1 cellular context compared by ENCODE assay signal in the genomic region with DNA sequence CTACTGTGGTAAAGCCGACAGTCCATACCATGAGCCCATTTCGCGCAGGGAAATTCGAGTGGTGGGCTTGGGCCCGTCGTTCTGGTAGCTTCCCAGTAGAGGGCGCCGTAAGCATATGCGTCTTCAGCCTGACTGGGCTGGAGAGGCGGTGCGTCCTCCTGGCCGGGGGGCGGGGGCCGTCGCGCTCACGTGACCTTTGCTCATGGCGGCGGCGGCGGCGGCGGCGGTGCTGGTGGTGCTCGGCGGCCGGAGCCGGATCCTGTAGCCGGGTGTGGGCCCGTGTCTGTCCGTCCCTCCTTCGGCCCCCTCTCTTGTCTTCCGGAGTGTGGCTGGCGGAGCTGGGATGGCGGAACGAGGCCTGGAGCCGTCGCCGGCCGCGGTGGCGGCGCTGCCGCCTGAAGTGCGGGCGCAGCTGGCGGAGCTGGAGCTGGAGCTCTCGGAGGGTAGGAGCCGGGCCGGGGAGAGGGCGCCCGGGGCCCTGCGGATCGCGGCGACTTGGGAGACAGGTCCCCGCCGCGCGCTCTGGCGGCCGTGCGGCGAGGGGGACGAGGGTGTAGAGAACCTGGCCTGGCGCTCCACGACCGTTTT.
A peak's percentile ranks its signal among the peaks of the same experiment; 100 is the strongest.
TF ChIP-seq lines count a peak whose summit lies in the region.

A gene with protein sequence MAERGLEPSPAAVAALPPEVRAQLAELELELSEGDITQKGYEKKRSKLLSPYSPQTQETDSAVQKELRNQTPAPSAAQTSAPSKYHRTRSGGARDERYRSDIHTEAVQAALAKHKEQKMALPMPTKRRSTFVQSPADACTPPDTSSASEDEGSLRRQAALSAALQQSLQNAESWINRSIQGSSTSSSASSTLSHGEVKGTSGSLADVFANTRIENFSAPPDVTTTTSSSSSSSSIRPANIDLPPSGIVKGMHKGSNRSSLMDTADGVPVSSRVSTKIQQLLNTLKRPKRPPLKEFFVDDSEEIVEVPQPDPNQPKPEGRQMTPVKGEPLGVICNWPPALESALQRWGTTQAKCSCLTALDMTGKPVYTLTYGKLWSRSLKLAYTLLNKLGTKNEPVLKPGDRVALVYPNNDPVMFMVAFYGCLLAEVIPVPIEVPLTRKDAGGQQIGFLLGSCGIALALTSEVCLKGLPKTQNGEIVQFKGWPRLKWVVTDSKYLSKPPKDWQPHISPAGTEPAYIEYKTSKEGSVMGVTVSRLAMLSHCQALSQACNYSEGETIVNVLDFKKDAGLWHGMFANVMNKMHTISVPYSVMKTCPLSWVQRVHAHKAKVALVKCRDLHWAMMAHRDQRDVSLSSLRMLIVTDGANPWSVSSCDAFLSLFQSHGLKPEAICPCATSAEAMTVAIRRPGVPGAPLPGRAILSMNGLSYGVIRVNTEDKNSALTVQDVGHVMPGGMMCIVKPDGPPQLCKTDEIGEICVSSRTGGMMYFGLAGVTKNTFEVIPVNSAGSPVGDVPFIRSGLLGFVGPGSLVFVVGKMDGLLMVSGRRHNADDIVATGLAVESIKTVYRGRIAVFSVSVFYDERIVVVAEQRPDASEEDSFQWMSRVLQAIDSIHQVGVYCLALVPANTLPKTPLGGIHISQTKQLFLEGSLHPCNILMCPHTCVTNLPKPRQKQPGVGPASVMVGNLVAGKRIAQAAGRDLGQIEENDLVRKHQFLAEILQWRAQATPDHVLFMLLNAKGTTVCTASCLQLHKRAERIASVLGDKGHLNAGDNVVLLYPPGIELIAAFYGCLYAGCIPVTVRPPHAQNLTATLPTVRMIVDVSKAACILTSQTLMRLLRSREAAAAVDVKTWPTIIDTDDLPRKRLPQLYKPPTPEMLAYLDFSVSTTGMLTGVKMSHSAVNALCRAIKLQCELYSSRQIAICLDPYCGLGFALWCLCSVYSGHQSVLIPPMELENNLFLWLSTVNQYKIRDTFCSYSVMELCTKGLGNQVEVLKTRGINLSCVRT (N-terminal part only) (plus strand): TSS at position 188 of the 588 bp plus-strand sequence. CDS start 156 bp downstream, at position 344.

TF ChIP-seq in IMR-90, 13 proteins besides CTCF, POLR2A, EP300 and RAD21:
- TF ChIP-seq BHLHE40 (IDR thresholded peaks at IDR 0.05; ENCODE audit: low read depth, low read length), result peak; percentile 80
- TF ChIP-seq MAZ (IDR thresholded peaks at IDR 0.05; ENCODE audit: borderline replicate concordance, low read depth, low read length), result peak; percentile 84; the same call in 1 of the 2 replicates
- peak; percentile 59; the same call in 1 of the 2 replicates for TF ChIP-seq MXI1 (IDR thresholded peaks at IDR 0.05; ENCODE audit: borderline replicate concordance, low read depth, low read length)
- no peak for TF ChIP-seq RFX5 (IDR thresholded peaks at IDR 0.05; ENCODE audit: low read depth, low read length)
- TF ChIP-seq, protein P1, sequence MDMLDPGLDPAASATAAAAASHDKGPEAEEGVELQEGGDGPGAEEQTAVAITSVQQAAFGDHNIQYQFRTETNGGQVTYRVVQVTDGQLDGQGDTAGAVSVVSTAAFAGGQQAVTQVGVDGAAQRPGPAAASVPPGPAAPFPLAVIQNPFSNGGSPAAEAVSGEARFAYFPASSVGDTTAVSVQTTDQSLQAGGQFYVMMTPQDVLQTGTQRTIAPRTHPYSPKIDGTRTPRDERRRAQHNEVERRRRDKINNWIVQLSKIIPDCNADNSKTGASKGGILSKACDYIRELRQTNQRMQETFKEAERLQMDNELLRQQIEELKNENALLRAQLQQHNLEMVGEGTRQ (IDR thresholded peaks at IDR 0.05; ENCODE audit: low read depth, low read length), result peak; percentile 93
- TF ChIP-seq SMC3 (IDR thresholded peaks at IDR 0.05; ENCODE audit: low read depth, low read length), result peak; percentile 94
